ENCODE assay signal across 29 cellular contexts in genomic region chr5:56591081-56591480, GRCh38.
"Had no signal": no experiment of that assay in that cellular context is flagged by ENCODE, and none has a peak within 500 bp of the region (broad histone marks: within the 10 kb centered on the region; RNA-seq: fewer than 3 reads in every experiment).

No MANE protein-coding gene starts in this region.

- H3K9me3 Mint-ChIP-seq: activated B cell treated with CpG ODN at 0.5 μM for 24 hours; activated CD8-positive, alpha-beta T cell treated with anti-CD3 and anti-CD28 coated beads for 36 hours; activated T-cell treated with anti-CD3 and anti-CD28 coated beads, Interleukin-2, amount 50 U/mL, for 4 hours; central memory CD8-positive, alpha-beta T cell; dendritic cell treated with granulocyte-macrophage colony-stimulating factor and Interleukin-4, amounts not matched to agents 40 ng/mL and 50 ng/mL, for 4 days; endodermal cell had no signal

- DNase-seq: activated B cell treated with CpG ODN at 0.5 μM for 24 hours; activated CD4-positive, alpha-beta T cell treated with anti-CD3 and anti-CD28 coated beads for 48 hours; activated CD4-positive, alpha-beta T cell treated with anti-CD3 and anti-CD28 coated beads, Interleukin-2, amount 50 U/mL, for 1 hour; activated CD4-positive, alpha-beta T cell treated with anti-CD3 and anti-CD28 coated beads, Interleukin-2, amount 50 U/mL, for 48 hours; activated CD8-positive, alpha-beta memory T cell treated with anti-CD3 and anti-CD28 coated beads for 24 hours; activated CD8-positive, alpha-beta T cell treated with anti-CD3 and anti-CD28 coated beads for 36 hours; activated effector memory CD4-positive, alpha-beta T cell treated with Interleukin-2 at 50 U/mL for 16 hours; activated gamma-delta T cell treated with Interleukin-2 at 50 U/mL for 16 hours; activated naive CD4-positive, alpha-beta T cell treated with anti-CD3 and anti-CD28 coated beads, Interleukin-2, amount 50 U/mL, for 16 hours; activated naive CD4-positive, alpha-beta T cell treated with Interleukin-2 at 50 U/mL for 16 hours; activated T-cell treated with anti-CD3 and anti-CD28 coated beads, Interleukin-2, amount 50 U/mL, for 4 hours; amniotic stem cell; anterior cingulate cortex; brain microvascular endothelial cell; dorsolateral prefrontal cortex; effector memory CD4-positive, alpha-beta T cell; endodermal cell; foreskin fibroblast; head of caudate nucleus; T1000; WERI-Rb-1 had no signal

- H3K36me3 ChIP-seq: brain microvascular endothelial cell, WERI-Rb-1 had no signal

- ATAC-seq: activated CD4-positive, CD25-positive, alpha-beta regulatory T cell treated with anti-CD3 and anti-CD28 coated beads, Interleukin-2, amount 50 U/mL, for 24 hours; activated CD8-positive, alpha-beta T cell treated with anti-CD3 and anti-CD28 coated beads for 36 hours; activated T-cell treated with anti-CD3 and anti-CD28 coated beads, Interleukin-2, amount 50 U/mL, for 4 hours; activated T-helper 17 cell treated with anti-CD3 and anti-CD28 coated beads, Interleukin-2, amount 50 U/mL, for 72 hours; esophagus mucosa had no signal

- H3K27ac Mint-ChIP-seq: activated B cell treated with CpG ODN at 0.5 μM for 24 hours; activated CD8-positive, alpha-beta T cell treated with anti-CD3 and anti-CD28 coated beads for 36 hours; activated naive CD8-positive, alpha-beta T cell; activated T-helper 17 cell treated with anti-CD3 and anti-CD28 coated beads, Interleukin-2, amount 50 U/mL, for 72 hours; endodermal cell; T-helper 2 cell treated with Interferon-gamma antibody and Interleukin-4, amounts not matched to agents 5 μg/mL and 100 μg/mL, for 36 hours had no signal

- H3K27ac ChIP-seq: brain microvascular endothelial cell, coronary artery, dorsolateral prefrontal cortex, WERI-Rb-1 had no signal

- H3K4me3 ChIP-seq: coronary artery, dorsolateral prefrontal cortex had no signal

- H3K27me3 ChIP-seq: brain microvascular endothelial cell had no signal

- H3K4me3 Mint-ChIP-seq: activated B cell treated with CpG ODN at 0.5 μM for 24 hours; activated CD8-positive, alpha-beta T cell treated with anti-CD3 and anti-CD28 coated beads for 36 hours; activated naive CD8-positive, alpha-beta T cell; activated T-cell treated with anti-CD3 and anti-CD28 coated beads, Interleukin-2, amount 50 U/mL, for 4 hours; activated T-helper 17 cell treated with anti-CD3 and anti-CD28 coated beads, Interleukin-2, amount 50 U/mL, for 72 hours; central memory CD8-positive, alpha-beta T cell; dendritic cell treated with granulocyte-macrophage colony-stimulating factor and Interleukin-4, amounts not matched to agents 40 ng/mL and 50 ng/mL, for 4 days; endodermal cell; T-helper 2 cell treated with Interferon-gamma antibody and Interleukin-4, amounts not matched to agents 5 μg/mL and 100 μg/mL, for 36 hours had no signal

- H3K27me3 Mint-ChIP-seq: activated B cell treated with CpG ODN at 0.5 μM for 24 hours; activated CD8-positive, alpha-beta T cell treated with anti-CD3 and anti-CD28 coated beads for 36 hours; activated naive CD8-positive, alpha-beta T cell; activated T-helper 17 cell treated with anti-CD3 and anti-CD28 coated beads, Interleukin-2, amount 50 U/mL, for 72 hours; central memory CD8-positive, alpha-beta T cell had no signal
